ENCODE assay signal across 1 cellular context in genomic region chr17:31888124-31888523, GRCh38.
A peak's percentile ranks its signal among the peaks of the same experiment; 100 is the strongest.
TF ChIP-seq lines count a peak whose summit lies in the region.

No MANE protein-coding gene starts in this region.

TF ChIP-seq in GM12878, 131 proteins besides CTCF, POLR2A, EP300 and RAD21:
- TF ChIP-seq HSF1 (IDR thresholded peaks at IDR 0.05; ENCODE audit: low read depth, low read length) (no peak), RUNX3 (IDR thresholded peaks at IDR 0.05; ENCODE audit: low read length) (peak; percentile 54), IKZF1 (conservative IDR thresholded peaks at IDR 0.05) (peak; percentile 35), MTA2 (IDR thresholded peaks at IDR 0.05; ENCODE audit: low read depth) (0 out of 2 replicates have a peak, but pooled peaks have one; percentile 10), RELB (IDR thresholded peaks at IDR 0.05; ENCODE audit: low read depth) (peak; percentile 23; the same call in 1 of the 2 replicates), NFYA (IDR thresholded peaks at IDR 0.05; ENCODE audit: borderline replicate concordance, low read depth, low read length) (no peak), YBX1 (IDR thresholded peaks at IDR 0.05) (no peak), MEF2B (IDR thresholded peaks at IDR 0.05; ENCODE audit: partially characterized antibody, poor library complexity, severe bottlenecking) (peak; percentile 21), BCLAF1 (IDR thresholded peaks at IDR 0.05) (no peak), LARP7 (IDR thresholded peaks at IDR 0.05) (no peak), BRCA1 (IDR thresholded peaks at IDR 0.05; ENCODE audit: low read depth, low read length) (no peak), ZBTB11 (CRISPR knock-in tag; IDR thresholded peaks at IDR 0.05) (no peak), BHLHE40 (IDR thresholded peaks at IDR 0.05; ENCODE audit: borderline replicate concordance in 1 of 2, low read depth in 2 of 2, low read length in 1 of 2) (no peak), SUZ12 (IDR thresholded peaks at IDR 0.05; ENCODE audit: unreplicated experiment) (no peak), IKZF2 (IDR thresholded peaks at IDR 0.05) (peak; percentile 30 to 48; a peak in 2 of 4 replicates), IRF3 (IDR thresholded peaks at IDR 0.05) (no peak), ZZZ3 (IDR thresholded peaks at IDR 0.05; ENCODE audit: control insufficient read depth, insufficient read length, low read depth) (no peak), ZNF384 (IDR thresholded peaks at IDR 0.05; ENCODE audit: borderline replicate concordance, low read depth, low read length) (peak; percentile 22; the same call in 1 of the 2 replicates), NBN (IDR thresholded peaks at IDR 0.05) (no peak), ZBTB4 (CRISPR knock-in tag; IDR thresholded peaks at IDR 0.05) (no peak), PAX8 (IDR thresholded peaks at IDR 0.05) (no peak), ZSCAN29 (IDR thresholded peaks at IDR 0.05) (no peak), HDGF (IDR thresholded peaks at IDR 0.05) (no peak), RBBP5 (conservative IDR thresholded peaks at IDR 0.05) (no peak), POU2F2 (IDR thresholded peaks at IDR 0.05; ENCODE audit: borderline replicate concordance, low read depth, low read length) (no peak), SKIL (IDR thresholded peaks at IDR 0.05; ENCODE audit: low read depth, poor library complexity, severe bottlenecking) (no peak), SPI1 (IDR thresholded peaks at IDR 0.05; ENCODE audit: borderline replicate concordance, insufficient read depth, low read depth, low read length) (peak; percentile 5; the same call in 1 of the 2 replicates), NR2C1 (IDR thresholded peaks at IDR 0.05) (no peak), TARDBP (IDR thresholded peaks at IDR 0.05; ENCODE audit: borderline replicate concordance) (no peak), PML (IDR thresholded peaks at IDR 0.05; ENCODE audit: low read length) (no peak), CHD1 (IDR thresholded peaks at IDR 0.05; ENCODE audit: low read depth, low read length) (no peak), MEF2A (IDR thresholded peaks at IDR 0.05; ENCODE audit: insufficient read depth, low read depth, low read length) (0 out of 2 replicates have a peak, but pooled peaks have one; percentile 17), ATF7 (IDR thresholded peaks at IDR 0.05; ENCODE audit: low read depth) (no peak)
